Comparison of ENCODE assay signal across 26 cellular contexts in the genomic region with DNA sequence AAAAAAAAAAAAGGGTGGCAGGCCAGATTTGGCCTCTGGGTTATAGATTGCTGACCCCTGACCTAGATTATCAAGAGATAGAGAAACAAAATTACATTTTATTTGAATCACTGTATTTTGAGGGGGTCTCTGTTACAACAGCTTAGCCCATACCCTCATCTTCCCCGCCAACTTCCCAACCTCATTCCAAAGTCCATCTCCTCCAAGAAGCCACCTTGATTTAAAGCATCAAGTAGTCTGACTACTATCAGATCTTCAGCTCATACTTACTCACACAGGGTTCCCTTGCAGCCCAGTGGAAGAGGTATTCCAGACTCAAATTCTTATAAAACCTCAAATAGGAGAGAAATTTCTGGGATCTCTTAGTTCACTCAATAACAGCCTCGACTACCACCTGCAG. TPM values are rescaled to one million over a fixed set of nuclear protein-coding genes. Genes with fewer than 3 reads are reported as not detected.
A peak's percentile ranks its signal among the peaks of the same experiment; 100 is the strongest.
DNase-seq lines count a peak whose midpoint lies in the region; ATAC-seq lines count a peak whose summit lies in the region.
"Had no signal": no experiment of that assay in that cellular context is flagged by ENCODE, and none has a peak within 500 bp of the region (broad histone marks: within the 10 kb centered on the region; RNA-seq: fewer than 3 reads in every experiment).

No MANE protein-coding gene starts in this region.

- H3K4me3 Mint-ChIP-seq in activated CD4-positive, alpha-beta T cell treated with anti-CD3 and anti-CD28 coated beads for 36 hours: no peak overlapping the region
- peak overlapping the region in 4 of 8 donors; percentile 56 to 70 (median 62) for H3K4me3 Mint-ChIP-seq in CD4-positive, alpha-beta memory T cell
- H3K4me3 Mint-ChIP-seq in activated T-helper 17 cell treated with anti-CD3 and anti-CD28 coated beads, Interleukin-2, amount 50 U/mL, for 72 hours: peak overlapping the region; percentile 39
- H3K4me3 Mint-ChIP-seq in naive B cell: peak overlapping the region in 1 of 8 donors; percentile 21
- H3K4me3 Mint-ChIP-seq: endodermal cell had no signal

- H3K27ac Mint-ChIP-seq in activated CD4-positive, alpha-beta T cell treated with anti-CD3 and anti-CD28 coated beads for 36 hours: peak overlapping the region; percentile 56
- peak overlapping the region; percentile 68 to 88 (median 87) for H3K27ac Mint-ChIP-seq in CD4-positive, alpha-beta memory T cell
- H3K27ac Mint-ChIP-seq in activated T-helper 17 cell treated with anti-CD3 and anti-CD28 coated beads, Interleukin-2, amount 50 U/mL, for 72 hours: peak overlapping the region; percentile 81
- peak overlapping the region in 4 of 6 donors; percentile 8 to 46 (median 28) for H3K27ac Mint-ChIP-seq in naive B cell
- H3K27ac Mint-ChIP-seq: endodermal cell had no signal

- peaks cover 92% of the 10 kb centered on the region for H3K36me3 Mint-ChIP-seq in activated CD4-positive, alpha-beta T cell treated with anti-CD3 and anti-CD28 coated beads for 36 hours (ENCODE audit: low read depth)
- peaks cover 69 to 83% of the 10 kb centered on the region in 2 donors for H3K36me3 Mint-ChIP-seq in CD4-positive, alpha-beta memory T cell
- peaks cover 100% of the 10 kb centered on the region for H3K36me3 Mint-ChIP-seq in activated T-helper 17 cell treated with anti-CD3 and anti-CD28 coated beads, Interleukin-2, amount 50 U/mL, for 72 hours (ENCODE audit: low read depth)
- peaks cover 36 to 37% of the 10 kb centered on the region in 2 donors for H3K36me3 Mint-ChIP-seq in naive B cell

- peaks cover 48% of the 10 kb centered on the region for H3K36me3 ChIP-seq in CD4-positive, alpha-beta memory T cell (ENCODE audit: insufficient read depth, low read length)

- H3K9me3 Mint-ChIP-seq in activated CD4-positive, alpha-beta T cell treated with anti-CD3 and anti-CD28 coated beads for 36 hours (ENCODE audit: low read depth): peaks cover 14% of the 10 kb centered on the region
- peaks cover 0 to 8% (median 0%) of the 10 kb centered on the region in 8 donors for H3K9me3 Mint-ChIP-seq in CD4-positive, alpha-beta memory T cell
- H3K9me3 Mint-ChIP-seq in activated T-helper 17 cell treated with anti-CD3 and anti-CD28 coated beads, Interleukin-2, amount 50 U/mL, for 72 hours: no peaks in the 10 kb centered on the region
- peaks cover 5 to 13% (median 8%) of the 10 kb centered on the region in 7 donors for H3K9me3 Mint-ChIP-seq in naive B cell

- ATAC-seq in activated CD4-positive, alpha-beta T cell treated with anti-CD3 and anti-CD28 coated beads for 36 hours: no peak
- no peak for ATAC-seq in activated T-helper 17 cell treated with anti-CD3 and anti-CD28 coated beads, Interleukin-2, amount 50 U/mL, for 72 hours (replicated peaks)
- ATAC-seq in naive B cell (ENCODE audit: low read depth in 2 of 2): no peak
- ATAC-seq in activated CD4-positive, CD25-positive, alpha-beta regulatory T cell treated with anti-CD3 and anti-CD28 coated beads, Interleukin-2, amount 50 U/mL, for 24 hours: no peak
- ATAC-seq: heart right ventricle, psoas muscle had no signal

- POLR2A ChIA-PET in activated CD4-positive, alpha-beta T cell treated with anti-CD3 and anti-CD28 coated beads for 36 hours (lab: Charles Lee): no interaction called here
- POLR2A ChIA-PET in CD4-positive, alpha-beta memory T cell (lab: Charles Lee; ENCODE audit: partially characterized antibody): interaction anchor here (1.2 to 9.2 kb wide), 3 partner anchors 20 to 191 kb away, joined by 3 to 152 read pairs (median 4); partner anchors contain the start of gene ZC3HAV1

- H3K27ac ChIP-seq in CD4-positive, alpha-beta memory T cell (ENCODE audit: low read depth, low read length): no peak overlapping the region
- H3K27ac ChIP-seq: esophagus muscularis mucosa, heart right ventricle, psoas muscle, RWPE1, sigmoid colon, testis had no signal

- CTCF ChIA-PET in activated CD4-positive, alpha-beta T cell treated with anti-CD3 and anti-CD28 coated beads for 36 hours (lab: Charles Lee): interaction anchor here (0.8 to 1.4 kb wide), 2 partner anchors 14 to 15 kb away, joined by 3 read pairs; no protein-coding TSS in a partner anchor
- CTCF ChIA-PET in CD4-positive, alpha-beta memory T cell (lab: Charles Lee; ENCODE audit: partially characterized antibody): interaction anchor here (0.7 to 2.8 kb wide), 4 partner anchors 12 to 40 kb away, joined by 3 to 16 read pairs (median 4); no protein-coding TSS in a partner anchor

- H3K4me1 ChIP-seq in CD4-positive, alpha-beta memory T cell (ENCODE audit: insufficient read depth, low read length): peaks cover 95% of the 10 kb centered on the region
- H3K4me1 ChIP-seq: psoas muscle had no signal

- no peaks in the 10 kb centered on the region for H3K27me3 ChIP-seq in CD4-positive, alpha-beta memory T cell (ENCODE audit: insufficient read depth, low read length)
- H3K27me3 ChIP-seq: esophagus muscularis mucosa, heart right ventricle, sigmoid colon, testis had no signal

- H3K9me3 ChIP-seq in CD4-positive, alpha-beta memory T cell (ENCODE audit: control insufficient read depth in 1 of 2, low read length in 2 of 2): no peaks in the 10 kb centered on the region
- H3K9me3 ChIP-seq: esophagus muscularis mucosa, psoas muscle, sigmoid colon, testis had no signal

- intact Hi-C loops in activated CD4-positive, alpha-beta T cell treated with anti-CD3 and anti-CD28 coated beads for 36 hours (cut with DNase I, micrococcal nuclease): no loop called here
- intact Hi-C loops in CD4-positive, alpha-beta memory T cell (cut with micrococcal nuclease): no loop called here

- DNase-seq in activated CD4-positive, alpha-beta T cell treated with anti-CD3 and anti-CD28 coated beads for 36 hours: no peak
- DNase-seq in activated CD4-positive, alpha-beta T cell treated with anti-CD3 and anti-CD28 coated beads for 48 hours: no peak
- no peak for DNase-seq in CD4-positive, alpha-beta memory T cell
- DNase-seq in naive B cell (no peak), medulla oblongata (ENCODE audit: extremely low spot score) (no peak), SHP77 (lab: John Stamatoyannopoulos, UW) (no peak)
- DNase-seq: activated naive CD4-positive, alpha-beta T cell treated with Interleukin-2 at 50 U/mL for 16 hours; caudate nucleus; DMS153; endodermal cell; foreskin melanocyte; heart right ventricle; MV-4-11; NCI-H1436 treated with DMSO at 0.1 percent for 48 hours; NCI-H446 treated with DMSO at 0.1 percent for 48 hours; psoas muscle; sigmoid colon; stimulated activated CD4-positive, alpha-beta T cell treated with anti-CD3 and anti-CD28 coated beads, Interleukin-4, amount 100 ng/mL, for 4 hours; stimulated activated naive CD4-positive, alpha-beta T cell; testis had no signal

- no peaks in the 10 kb centered on the region for H3K27me3 Mint-ChIP-seq in activated CD4-positive, alpha-beta T cell treated with anti-CD3 and anti-CD28 coated beads for 36 hours
- no peaks in the 10 kb centered on the region for H3K27me3 Mint-ChIP-seq in CD4-positive, alpha-beta memory T cell
- H3K27me3 Mint-ChIP-seq in activated T-helper 17 cell treated with anti-CD3 and anti-CD28 coated beads, Interleukin-2, amount 50 U/mL, for 72 hours: no peaks in the 10 kb centered on the region
- H3K27me3 Mint-ChIP-seq in naive B cell: no peaks in the 10 kb centered on the region

- no peak overlapping the region for H3K4me3 ChIP-seq in CD4-positive, alpha-beta memory T cell (ENCODE audit: low read length in 2 of 2)
- H3K4me3 ChIP-seq: esophagus muscularis mucosa, heart right ventricle, lung, psoas muscle, sigmoid colon, testis had no signal

- peaks cover 89% of the 10 kb centered on the region for H3K4me1 Mint-ChIP-seq in activated CD4-positive, alpha-beta T cell treated with anti-CD3 and anti-CD28 coated beads for 36 hours
- H3K4me1 Mint-ChIP-seq in CD4-positive, alpha-beta memory T cell: peaks cover 66 to 94% (median 84%) of the 10 kb centered on the region in 4 donors
- H3K4me1 Mint-ChIP-seq in activated T-helper 17 cell treated with anti-CD3 and anti-CD28 coated beads, Interleukin-2, amount 50 U/mL, for 72 hours: peaks cover 68% of the 10 kb centered on the region
- H3K4me1 Mint-ChIP-seq in naive B cell: peaks cover 46 to 63% (median 56%) of the 10 kb centered on the region in 3 donors

RNA-seq across cellular contexts. Expression of gene ZC3HAV1, which starts 20.4 kb away (rescaled TPM):
- 100 to 1,000 TPM; 110 to 120 TPM for total RNA-seq in activated CD4-positive, alpha-beta T cell treated with anti-CD3 and anti-CD28 coated beads for 36 hours
- total RNA-seq in CD4-positive, alpha-beta memory T cell: 100 to 1,000 TPM; 154 to 159 TPM
- 100 to 1,000 TPM; 150 to 169 TPM for polyA plus RNA-seq in CD4-positive, alpha-beta memory T cell
- 100 to 1,000 TPM; 111 to 150 TPM for total RNA-seq in activated T-helper 17 cell treated with anti-CD3 and anti-CD28 coated beads, Interleukin-2, amount 50 U/mL, for 72 hours
- polyA plus RNA-seq in naive B cell (ENCODE audit: low read depth in 6 of 6): 100 to 1,000 TPM in 3 of 6 donors, 10 to 100 TPM in 3; 64.8 to 129 (median 99.7) TPM

RNA-seq across cellular contexts. Expression of gene ZC3HAV1L, which starts 53.3 kb away (rescaled TPM):
- 10 to 100 TPM; 19.8 to 23.2 TPM for total RNA-seq in activated CD4-positive, alpha-beta T cell treated with anti-CD3 and anti-CD28 coated beads for 36 hours
- total RNA-seq in CD4-positive, alpha-beta memory T cell: 1 to 10 TPM; 3.8 to 4.6 TPM
- under 1 TPM in 1 of 2 donors, not detected in 1; 0.37 TPM for polyA plus RNA-seq in CD4-positive, alpha-beta memory T cell
- 10 to 100 TPM; 23.6 to 32.4 TPM for total RNA-seq in activated T-helper 17 cell treated with anti-CD3 and anti-CD28 coated beads, Interleukin-2, amount 50 U/mL, for 72 hours
- under 1 TPM in 1 of 6 donors, not detected in 5; 0.18 TPM for polyA plus RNA-seq in naive B cell (ENCODE audit: low read depth in 6 of 6)
- total RNA-seq: A172 had no signal

Comparison
In these comparisons a context has a peak if more than half of its experiments do, and no peak if none do; other contexts are left out.
1. H3K27ac Mint-ChIP-seq: peak in every context shown above with its lines; median percentile 87 in CD4-positive, alpha-beta memory T cell; 81 in activated T-helper 17 cell treated with anti-CD3 and anti-CD28 coated beads, Interleukin-2, amount 50 U/mL, for 72 hours; 56 in activated CD4-positive, alpha-beta T cell treated with anti-CD3 and anti-CD28 coated beads for 36 hours; 28 in naive B cell.